11 cellular contexts compared by ENCODE assay signal in genomic region chr2:43110442-43110871, GRCh38.
DNase-seq lines count a peak whose midpoint lies in the region; ATAC-seq and TF ChIP-seq lines count a peak whose summit lies in the region.
"Had no signal": no experiment of that assay in that cellular context is flagged by ENCODE, and none has a peak within 500 bp of the region (broad histone marks: within the 10 kb centered on the region; RNA-seq: fewer than 3 reads in every experiment).

No MANE protein-coding gene starts in this region.

- peaks cover 38% of the 10 kb centered on the region for H3K4me1 Mint-ChIP-seq in osteocyte (ENCODE audit: unreplicated experiment)
- peaks cover 6% of the 10 kb centered on the region for H3K4me1 Mint-ChIP-seq in activated CD4-positive, alpha-beta T cell treated with anti-CD3 and anti-CD28 coated beads, Interleukin-2, amount 10 ng/mL, durations not matched to agents 24 days and 14 days

- H3K9me3 ChIP-seq in DND-41 (ENCODE audit: insufficient read depth, low read length, severe bottlenecking), result no peaks in the 10 kb centered on the region
- H3K9me3 ChIP-seq in sigmoid colon, result no peaks in the 10 kb centered on the region

- no peak overlapping the region for H3K4me2 ChIP-seq in DND-41 (ENCODE audit: insufficient read depth, low read length)

- H3K4me1 ChIP-seq in DND-41 (ENCODE audit: insufficient read depth, low read length), result peaks cover 49% of the 10 kb centered on the region
- H3K4me1 ChIP-seq in sigmoid colon, result peaks cover 0 to 57% (median 49%) of the 10 kb centered on the region in 4 donors

- H3K4me3 ChIP-seq in DND-41 (ENCODE audit: low read depth in 1 of 2, low read length in 2 of 2) (no peak overlapping the region), sigmoid colon (no peak overlapping the region)

- H2AFZ ChIP-seq in DND-41 (ENCODE audit: low read depth, low read length), result no peak overlapping the region

- no peaks in the 10 kb centered on the region for H3K36me3 Mint-ChIP-seq in osteocyte (ENCODE audit: unreplicated experiment)
- peaks cover 22% of the 10 kb centered on the region for H3K36me3 Mint-ChIP-seq in activated CD4-positive, alpha-beta T cell treated with anti-CD3 and anti-CD28 coated beads, Interleukin-2, amount 10 ng/mL, durations not matched to agents 24 days and 14 days (ENCODE audit: low read depth)

- H3K27ac ChIP-seq in DND-41 (ENCODE audit: low read length) (peak overlapping the region; percentile 52; the same call in 1 of the 2 replicates), sigmoid colon (peak overlapping the region; percentile 45 to 86 (median 70))

- no peak for TF ChIP-seq POLR2A in sigmoid colon (IDR thresholded peaks at IDR 0.05)

- 76 to 78% methylated on average over 10 of the region's 10 CpGs for WGBS in sigmoid colon, 2 donors

- no peaks in the 10 kb centered on the region for H3K79me2 ChIP-seq in DND-41 (ENCODE audit: insufficient read depth, low read length)

- no peak overlapping the region for H3K9ac ChIP-seq in DND-41 (ENCODE audit: low read depth, low read length)

- DNase-seq in DND-41 (no peak), astrocyte of the hippocampus (ENCODE audit: low read depth, low spot score) (peak; percentile 92), left ventricle myocardium superior (no peak), sigmoid colon (peak; percentile 82), osteocyte (ENCODE audit: extremely low spot score, unreplicated experiment) (no peak), middle frontal gyrus (ENCODE audit: extremely low spot score, low spot score) (no peak), T-helper 9 cell (no peak)
- DNase-seq in activated CD4-positive, alpha-beta T cell treated with anti-CD3 and anti-CD28 coated beads, Interleukin-2, amount 10 ng/mL, durations not matched to agents 24 days and 14 days, result no peak
- DNase-seq: effector CD8-positive, alpha-beta T cell; NCI-H526 had no signal

- no peaks in the 10 kb centered on the region for H4K20me1 ChIP-seq in DND-41 (ENCODE audit: insufficient read depth, low read length)

- H3K4me3 Mint-ChIP-seq in osteocyte (ENCODE audit: unreplicated experiment), result no peak overlapping the region
- H3K4me3 Mint-ChIP-seq in activated CD4-positive, alpha-beta T cell treated with anti-CD3 and anti-CD28 coated beads, Interleukin-2, amount 10 ng/mL, durations not matched to agents 24 days and 14 days, result no peak overlapping the region
- H3K4me3 Mint-ChIP-seq: T-helper 2 cell treated with Interferon-gamma antibody and Interleukin-4, amounts not matched to agents 5 μg/mL and 100 μg/mL, for 36 hours had no signal

- no peaks in the 10 kb centered on the region for H3K27me3 Mint-ChIP-seq in osteocyte (ENCODE audit: unreplicated experiment)
- H3K27me3 Mint-ChIP-seq in activated CD4-positive, alpha-beta T cell treated with anti-CD3 and anti-CD28 coated beads, Interleukin-2, amount 10 ng/mL, durations not matched to agents 24 days and 14 days, result no peaks in the 10 kb centered on the region

- no peak overlapping the region for H3K27ac Mint-ChIP-seq in osteocyte (ENCODE audit: unreplicated experiment)
- H3K27ac Mint-ChIP-seq in activated CD4-positive, alpha-beta T cell treated with anti-CD3 and anti-CD28 coated beads, Interleukin-2, amount 10 ng/mL, durations not matched to agents 24 days and 14 days, result no peak overlapping the region
- H3K27ac Mint-ChIP-seq: T-helper 2 cell treated with Interferon-gamma antibody and Interleukin-4, amounts not matched to agents 5 μg/mL and 100 μg/mL, for 36 hours had no signal

- TF ChIP-seq EP300 in sigmoid colon (IDR thresholded peaks at IDR 0.05), result no peak

- ATAC-seq in DND-41 (ENCODE audit: insufficient read depth, low read depth) (no peak), left ventricle myocardium superior (peak; percentile 47)

- intact Hi-C loops in left ventricle myocardium superior (cut with micrococcal nuclease) (no loop called here), sigmoid colon (cut with DNase I) (no loop called here)
- intact Hi-C loops in activated CD4-positive, alpha-beta T cell treated with anti-CD3 and anti-CD28 coated beads, Interleukin-2, amount 10 ng/mL, durations not matched to agents 24 days and 14 days (cut with micrococcal nuclease), result no loop called here

- peaks cover 4% of the 10 kb centered on the region for H3K9me3 Mint-ChIP-seq in osteocyte (ENCODE audit: unreplicated experiment)
- H3K9me3 Mint-ChIP-seq in activated CD4-positive, alpha-beta T cell treated with anti-CD3 and anti-CD28 coated beads, Interleukin-2, amount 10 ng/mL, durations not matched to agents 24 days and 14 days, result peaks cover 4% of the 10 kb centered on the region
- H3K9me3 Mint-ChIP-seq: T-helper 2 cell treated with Interferon-gamma antibody and Interleukin-4, amounts not matched to agents 5 μg/mL and 100 μg/mL, for 36 hours had no signal

- TF ChIP-seq CTCF in DND-41 (IDR thresholded peaks at IDR 0.05; ENCODE audit: borderline replicate concordance, extremely low read depth, low read length, poor library complexity, severe bottlenecking) (no peak), sigmoid colon (IDR thresholded peaks at IDR 0.05) (no peak), osteocyte (IDR thresholded peaks at IDR 0.05) (no peak)

- H3K36me3 ChIP-seq in DND-41 (ENCODE audit: insufficient read depth, low read length) (no peaks in the 10 kb centered on the region; the same call in 1 of the 2 replicates), sigmoid colon (no peaks in the 10 kb centered on the region)

- no peaks in the 10 kb centered on the region for H3K27me3 ChIP-seq in DND-41 (ENCODE audit: insufficient read depth, low read length, poor library complexity)
- H3K27me3 ChIP-seq in sigmoid colon, result no peaks in the 10 kb centered on the region

Comparison
In these comparisons a context has a peak if more than half of its experiments do, and no peak if none do; other contexts are left out.
1. DNase-seq: peak in astrocyte of the hippocampus (single experiment) and sigmoid colon (single experiment); none in DND-41 (single experiment), left ventricle myocardium superior (single experiment), osteocyte (single experiment), activated CD4-positive, alpha-beta T cell treated with anti-CD3 and anti-CD28 coated beads, Interleukin-2, amount 10 ng/mL, durations not matched to agents 24 days and 14 days (single experiment), middle frontal gyrus (single experiment) and T-helper 9 cell (single experiment).